ENCODE assay signal across 10 cellular contexts in genomic region chr6:127459231-127459641, GRCh38. TPM values are rescaled to one million over a fixed set of nuclear protein-coding genes. Genes with fewer than 3 reads are reported as not detected.
A peak's percentile ranks its signal among the peaks of the same experiment; 100 is the strongest.
DNase-seq lines count a peak whose midpoint lies in the region; ATAC-seq and TF ChIP-seq lines count a peak whose summit lies in the region.
"Had no signal": no experiment of that assay in that cellular context is flagged by ENCODE, and none has a peak within 500 bp of the region (broad histone marks: within the 10 kb centered on the region; RNA-seq: fewer than 3 reads in every experiment).

TSS of gene KIAA0408 (minus strand) at chr6:127459389. CDS start at chr6:127453981, 5,408 bp downstream.

- H3K4me3 ChIP-seq in AG10803 (ENCODE audit: low read length) = peak within 1 kb of the TSS; percentile 33
- H3K4me3 ChIP-seq in NT2/D1 (ENCODE audit: insufficient read length, low read depth) = no peak within 1 kb of the TSS
- H3K4me3 ChIP-seq in fibroblast of mammary gland (ENCODE audit: control insufficient read depth, low read depth, low read length) = peak within 1 kb of the TSS; percentile 28
- peak within 1 kb of the TSS; percentile 57 for H3K4me3 ChIP-seq in osteoblast (ENCODE audit: insufficient read depth, low read length)
- H3K4me3 ChIP-seq in MM.1S (ENCODE audit: low read length) = no peak within 1 kb of the TSS

- DNase-seq in AG10803 (ENCODE audit: low read depth) (peak; percentile 67), NT2/D1 (ENCODE audit: low read depth, low spot score) (peak; percentile 23), fibroblast of mammary gland (ENCODE audit: low read depth) (peak; percentile 86), osteoblast (ENCODE audit: insufficient read length, low spot score, missing footprints) (no peak), MM.1S (no peak), mesenteric fat pad (ENCODE audit: low spot score) (no peak), NOMO-1 treated with DMSO at 0.1 percent for 48 hours (lab: John Stamatoyannopoulos, UW; ENCODE audit: unreplicated experiment) (no peak)
- DNase-seq: effector CD8-positive, alpha-beta T cell had no signal

- no peak for TF ChIP-seq CTCF in AG10803 (conservative IDR thresholded peaks at IDR 0.05; ENCODE audit: low read length)
- no peak for TF ChIP-seq CTCF in fibroblast of mammary gland (conservative IDR thresholded peaks at IDR 0.05; ENCODE audit: control insufficient read depth, insufficient read depth, low read depth, low read length)
- TF ChIP-seq CTCF in osteoblast (IDR thresholded peaks at IDR 0.05; ENCODE audit: extremely low read depth, low read depth, low read length) = no peak
- no peak for TF ChIP-seq CTCF in MM.1S (IDR thresholded peaks at IDR 0.05; ENCODE audit: low read length)

- no peaks in the 10 kb centered on the region for H3K79me2 ChIP-seq in osteoblast (ENCODE audit: insufficient read depth, low read length)
- H3K79me2 ChIP-seq in MM.1S (ENCODE audit: low read length) = no peaks in the 10 kb centered on the region

- no peaks in the 10 kb centered on the region for H3K9me2 ChIP-seq in MM.1S (replicated peaks; ENCODE audit: insufficient read depth, low read length)

- H3K4me1 ChIP-seq in NT2/D1 (ENCODE audit: insufficient read depth, insufficient read length) (no peaks in the 10 kb centered on the region), osteoblast (ENCODE audit: insufficient read depth, low read length) (peaks cover 36% of the 10 kb centered on the region), MM.1S (ENCODE audit: low read length) (no peaks in the 10 kb centered on the region)

- H3F3A ChIP-seq in MM.1S (ENCODE audit: insufficient read depth, low read length) = no peaks in the 10 kb centered on the region

- no peak within 1 kb of the TSS for H3K9ac ChIP-seq in NT2/D1 (ENCODE audit: insufficient read length, low read depth)
- H3K9ac ChIP-seq in MM.1S (ENCODE audit: low read length) = no peak within 1 kb of the TSS
- H3K9ac ChIP-seq: KMS-11 had no signal

- H4K20me1 ChIP-seq in osteoblast (ENCODE audit: insufficient read depth, low read length) (no peaks in the 10 kb centered on the region), MM.1S (ENCODE audit: insufficient read depth, low read length) (no peaks in the 10 kb centered on the region)

- H3K9me3 ChIP-seq in NT2/D1 (ENCODE audit: insufficient read depth, low read length) (no peaks in the 10 kb centered on the region), osteoblast (ENCODE audit: low read depth, low read length) (no peaks in the 10 kb centered on the region), MM.1S (replicated peaks; ENCODE audit: insufficient read depth, low read length) (no peaks in the 10 kb centered on the region)

- H2AFZ ChIP-seq in osteoblast (ENCODE audit: low read length) (peak within 1 kb of the TSS; percentile 78), MM.1S (ENCODE audit: low read length) (no peak within 1 kb of the TSS)

- peak within 1 kb of the TSS; percentile 69 for H3K4me2 ChIP-seq in osteoblast (ENCODE audit: insufficient read depth, low read length)
- H3K4me2 ChIP-seq in MM.1S (ENCODE audit: low read depth, low read length) = no peak within 1 kb of the TSS
- H3K4me2 ChIP-seq: KMS-11 had no signal

- H3K27me3 ChIP-seq in NT2/D1 (ENCODE audit: insufficient read depth, insufficient read length) = no peaks in the 10 kb centered on the region
- no peaks in the 10 kb centered on the region for H3K27me3 ChIP-seq in osteoblast (ENCODE audit: insufficient read depth, low read length)
- H3K27me3 ChIP-seq in MM.1S (replicated peaks; ENCODE audit: insufficient read depth, low read length) = no peaks in the 10 kb centered on the region

- H3K27ac ChIP-seq in osteoblast (ENCODE audit: low read depth, low read length) (peak within 1 kb of the TSS; percentile 76), MM.1S (ENCODE audit: low read length) (no peak within 1 kb of the TSS)
- H3K27ac ChIP-seq: KMS-11 had no signal

- ATAC-seq in HG02981 (IDR thresholded peaks at IDR 0.05; ENCODE audit: unreplicated experiment) = no peak

- no peaks in the 10 kb centered on the region for H3K36me3 ChIP-seq in NT2/D1 (ENCODE audit: insufficient read depth, insufficient read length, low read length)
- H3K36me3 ChIP-seq in osteoblast (ENCODE audit: insufficient read depth, low read length) = no peaks in the 10 kb centered on the region
- H3K36me3 ChIP-seq in MM.1S (replicated peaks; ENCODE audit: insufficient read depth, low read length) = no peaks in the 10 kb centered on the region

RNA-seq across cellular contexts. Expression of gene KIAA0408, which starts in this region (rescaled TPM):
- total RNA-seq in osteoblast = 1.8 and 2.5 TPM in 2 replicates
- total RNA-seq in mesenteric fat pad = 2.7 TPM

Comparison
In these comparisons a context has a peak if more than half of its experiments do, and no peak if none do; other contexts are left out.
1. DNase-seq: peak in AG10803 (single experiment), NT2/D1 (single experiment) and fibroblast of mammary gland (single experiment); none in osteoblast (single experiment), MM.1S (single experiment), mesenteric fat pad (single experiment) and NOMO-1 treated with DMSO at 0.1 percent for 48 hours (single experiment).
2. H3K4me3 ChIP-seq: peak in AG10803 (single experiment), fibroblast of mammary gland (single experiment) and osteoblast (single experiment); none in NT2/D1 (single experiment) and MM.1S (single experiment).